ENCODE assay signal across 8 cellular contexts in genomic region chr19:19663292-19664120, GRCh38. TPM values are rescaled to one million over a fixed set of nuclear protein-coding genes. Genes with fewer than 3 reads are reported as not detected.
DNase-seq lines count a peak whose midpoint lies in the region; ATAC-seq and TF ChIP-seq lines count a peak whose summit lies in the region.

ATP13A1 (minus strand) TSS chr19:19663676; CDS start chr19:19663666, 10 bp downstream.

- peak within 1 kb of the TSS; percentile 81 for H3K27ac ChIP-seq in epithelial cell of prostate

- DNase-seq in DMS53 (lab: John Stamatoyannopoulos, UW) (peak; percentile 98), OCI-M2 (lab: John Stamatoyannopoulos, UW; ENCODE audit: unreplicated experiment) (peak; percentile 87), activated T-cell treated with anti-CD3 and anti-CD28 coated beads for 4 hours (peak; percentile 82), epithelial cell of prostate (ENCODE audit: low read depth, low spot score) (peak; percentile 89), mucosa of gallbladder (ENCODE audit: low spot score) (peak; percentile 98)
- peak; percentile 79 to 91 for DNase-seq in stimulated activated CD8-positive, alpha-beta memory T cell treated with anti-CD3 and anti-CD28 coated beads, Interleukin-4, amount 100 ng/mL, for 4 hours (ENCODE audit: low read depth in 2 of 2, low spot score in 1 of 2)

- no peak for TF ChIP-seq RAD21 in Ishikawa (IDR thresholded peaks at IDR 0.05; ENCODE audit: low read depth)

- peak; percentile 60 for ATAC-seq in GM21576 (IDR thresholded peaks at IDR 0.05; ENCODE audit: unreplicated experiment)

- TF ChIP-seq EP300 in Ishikawa (IDR thresholded peaks at IDR 0.05; ENCODE audit: borderline replicate concordance), result no peak

TF ChIP-seq in Ishikawa, 13 proteins besides CTCF, POLR2A, EP300 and RAD21:
- TF ChIP-seq CREB1 (IDR thresholded peaks at IDR 0.05; ENCODE audit: low read depth), result peak; percentile 50; the same call in 1 of the 2 replicates
- peak; percentile 93 for TF ChIP-seq TAF1 (IDR thresholded peaks at IDR 0.05; ENCODE audit: low read depth)
- no peak for TF ChIP-seq FOXM1 (IDR thresholded peaks at IDR 0.05; ENCODE audit: borderline replicate concordance, low read depth)
- TF ChIP-seq MAX (IDR thresholded peaks at IDR 0.05), result peak; percentile 39
- peak; percentile 100 for TF ChIP-seq YY1 (IDR thresholded peaks at IDR 0.05; ENCODE audit: low read depth)
- TF ChIP-seq EGR1 (IDR thresholded peaks at IDR 0.05), result peak; percentile 99
- no peak for TF ChIP-seq REST (IDR thresholded peaks at IDR 0.05; ENCODE audit: low read depth)

RNA-seq across cellular contexts. Expression of gene ATP13A1, which starts in this region (rescaled TPM):
- total RNA-seq in mucosa of gallbladder, result 86.5 TPM

Comparison
In these comparisons a context has a peak if more than half of its experiments do, and no peak if none do; other contexts are left out.
1. Peak in every context shown above with its lines: DNase-seq, ATAC-seq and H3K27ac ChIP-seq.